ENCODE assay signal across 8 cellular contexts in genomic region chr12:118376089-118377004, GRCh38. TPM values are rescaled to one million over a fixed set of nuclear protein-coding genes. Genes with fewer than 3 reads are reported as not detected.
DNase-seq lines count a peak whose midpoint lies in the region; TF ChIP-seq lines count a peak whose summit lies in the region.

TSS of gene SUDS3 (plus strand) at chr12:118376555. CDS start at chr12:118376692, 137 bp downstream.

- H3K4me3 ChIP-seq in HUES6 (ENCODE audit: low read depth, low read length) = peak within 1 kb of the TSS; percentile 71
- H3K4me3 ChIP-seq in OCI-LY1 (ENCODE audit: low read depth, low read length, poor library complexity, severe bottlenecking) = peak within 1 kb of the TSS; percentile 86
- H3K4me3 ChIP-seq in endodermal cell (ENCODE audit: low read length) = peak within 1 kb of the TSS; percentile 98
- H3K4me3 ChIP-seq in mesendoderm (ENCODE audit: low read length) = peak within 1 kb of the TSS; percentile 79

- no peaks in the 10 kb centered on the region for H3F3A ChIP-seq in OCI-LY1 (ENCODE audit: insufficient read depth, low read length)

- H3K9me2 ChIP-seq in OCI-LY1 (ENCODE audit: low read depth, low read length) = no peaks in the 10 kb centered on the region

- H3K4me1 Mint-ChIP-seq in endodermal cell = peaks cover 30% of the 10 kb centered on the region

- TF ChIP-seq CTCF in OCI-LY1 (IDR thresholded peaks at IDR 0.05; ENCODE audit: low read length) = peak; percentile 87
- TF ChIP-seq CTCF in endodermal cell (conservative IDR thresholded peaks at IDR 0.05) = peak; percentile 96

- H4K5ac ChIP-seq in mesendoderm (ENCODE audit: low read length) = no peak within 1 kb of the TSS

- peaks cover 23% of the 10 kb centered on the region for H3K36me3 ChIP-seq in HUES6 (ENCODE audit: control insufficient read depth, insufficient read depth, low read length)
- H3K36me3 ChIP-seq in OCI-LY1 (ENCODE audit: insufficient read depth, low read length) = peaks cover 22% of the 10 kb centered on the region; the same call in 1 of the 2 replicates
- H3K36me3 ChIP-seq in endodermal cell (ENCODE audit: control insufficient read depth, insufficient read depth, low read length) = peaks cover 15% of the 10 kb centered on the region
- H3K36me3 ChIP-seq in mesendoderm (ENCODE audit: control insufficient read depth, insufficient read depth, low read length) = no peaks in the 10 kb centered on the region

- H3K79me2 ChIP-seq in OCI-LY1 (ENCODE audit: insufficient read depth, low read length) (peaks cover 10% of the 10 kb centered on the region; the same call in 1 of the 2 replicates), mesendoderm (ENCODE audit: control insufficient read depth, insufficient read depth, low read length) (peaks cover 14% of the 10 kb centered on the region)

- H3K27me3 Mint-ChIP-seq in endodermal cell (ENCODE audit: insufficient read depth) = no peaks in the 10 kb centered on the region

- peak within 1 kb of the TSS; percentile 85 for H3K4me3 Mint-ChIP-seq in endodermal cell

- H3K9me3 ChIP-seq in HUES6 (ENCODE audit: control insufficient read depth, insufficient read depth, low read depth, low read length) (no peaks in the 10 kb centered on the region), OCI-LY1 (ENCODE audit: low read length) (no peaks in the 10 kb centered on the region), endodermal cell (ENCODE audit: control insufficient read depth, low read length) (no peaks in the 10 kb centered on the region)

- H3K27ac ChIP-seq in HUES6 (ENCODE audit: low read depth, low read length) (peak within 1 kb of the TSS; percentile 98), OCI-LY1 (ENCODE audit: low read depth, low read length, poor library complexity, severe bottlenecking) (peak within 1 kb of the TSS; percentile 57), endodermal cell (ENCODE audit: low read depth, low read length) (peak within 1 kb of the TSS; percentile 99), mesendoderm (ENCODE audit: low read depth, low read length) (peak within 1 kb of the TSS; percentile 9)

- H2BK15ac ChIP-seq in mesendoderm (replicated peaks; ENCODE audit: low read depth) = no peak within 1 kb of the TSS

- no peak within 1 kb of the TSS for H4K8ac ChIP-seq in mesendoderm (ENCODE audit: low read depth, low read length)

- peaks cover 7% of the 10 kb centered on the region for H3K27me3 ChIP-seq in HUES6 (ENCODE audit: control insufficient read depth, insufficient read depth, low read length)
- no peaks in the 10 kb centered on the region for H3K27me3 ChIP-seq in OCI-LY1 (ENCODE audit: insufficient read depth, low read length)
- H3K27me3 ChIP-seq in endodermal cell (ENCODE audit: control insufficient read depth, insufficient read depth, low read length, poor library complexity, severe bottlenecking) = no peaks in the 10 kb centered on the region
- no peaks in the 10 kb centered on the region for H3K27me3 ChIP-seq in mesendoderm (ENCODE audit: insufficient read depth, low read length, poor library complexity)

- H2BK5ac ChIP-seq in mesendoderm (ENCODE audit: low read length) = no peak within 1 kb of the TSS

- H4K20me1 ChIP-seq in OCI-LY1 (ENCODE audit: insufficient read depth, low read length) = no peaks in the 10 kb centered on the region

- H3K9me3 Mint-ChIP-seq in endodermal cell = no peaks in the 10 kb centered on the region

- H2BK120ac ChIP-seq in mesendoderm (ENCODE audit: low read depth, low read length) = no peak within 1 kb of the TSS

- no peak within 1 kb of the TSS for H3K4ac ChIP-seq in mesendoderm (ENCODE audit: low read depth, low read length)

- peaks cover 7% of the 10 kb centered on the region for H3K4me1 ChIP-seq in HUES6 (ENCODE audit: control insufficient read depth, insufficient read depth, low read length)
- peaks cover 44% of the 10 kb centered on the region for H3K4me1 ChIP-seq in OCI-LY1 (ENCODE audit: insufficient read depth, low read length, severe bottlenecking)
- H3K4me1 ChIP-seq in endodermal cell (ENCODE audit: control insufficient read depth, insufficient read depth, low read length) = peaks cover 4% of the 10 kb centered on the region
- H3K4me1 ChIP-seq in mesendoderm (ENCODE audit: control insufficient read depth, low read depth, low read length) = no peaks in the 10 kb centered on the region

- peak within 1 kb of the TSS; percentile 97 for H3K9ac ChIP-seq in HUES6 (ENCODE audit: low read length)
- H3K9ac ChIP-seq in OCI-LY1 (ENCODE audit: low read length) = peak within 1 kb of the TSS; percentile 86
- H3K9ac ChIP-seq in endodermal cell (ENCODE audit: extremely low read depth, low read length, poor library complexity, severe bottlenecking) = peak within 1 kb of the TSS; percentile 90
- peak within 1 kb of the TSS; percentile 89 for H3K9ac ChIP-seq in mesendoderm (ENCODE audit: low read length)

- peaks cover 8% of the 10 kb centered on the region for H3K79me1 ChIP-seq in mesendoderm (ENCODE audit: low read length)

- WGBS in endodermal cell (ENCODE audit: insufficient coverage in 1 of 2, insufficient read length in 1 of 2), 2 experiments = 0 to 1% methylated on average over 25 to 101 of the region's 102 CpGs
- no CpG with 5 or more reads among the region's 102 CpGs for WGBS in mesendoderm (ENCODE audit: extremely low coverage, insufficient coverage, low lambda C conversion rate)

- H2AK5ac ChIP-seq in mesendoderm (ENCODE audit: low read length) = no peak within 1 kb of the TSS

- H3K18ac ChIP-seq in mesendoderm (ENCODE audit: low read length) = peak within 1 kb of the TSS; percentile 36

- peak; percentile 84 to 85 for DNase-seq in NCI-H2081 (lab: John Stamatoyannopoulos, UW)
- DNase-seq in NCI-H2081 treated with DMSO at 0.1 percent for 48 hours (lab: John Stamatoyannopoulos, UW) = no peak
- DNase-seq in activated CD8-positive, alpha-beta memory T cell treated with anti-CD3 and anti-CD28 coated beads, Interleukin-2, amount 50 U/mL, for 4 hours = peak; percentile 97
- peak; percentile 99 for DNase-seq in endodermal cell
- DNase-seq in mesendoderm = peak; percentile 86
- peak; percentile 87 for DNase-seq in stimulated activated CD8-positive, alpha-beta memory T cell treated with anti-CD3 and anti-CD28 coated beads, Interleukin-12 subunit alpha, Interleukin-12 subunit beta, amount 100 ng/mL, for 4 hours (ENCODE audit: low read depth)

- H3K56ac ChIP-seq in mesendoderm (ENCODE audit: low read length) = peak within 1 kb of the TSS; percentile 96

- peak within 1 kb of the TSS; percentile 99 for H3K27ac Mint-ChIP-seq in endodermal cell

- peak within 1 kb of the TSS; percentile 49; the same call in 1 of the 2 replicates for H2AFZ ChIP-seq in OCI-LY1 (ENCODE audit: low read length)

- H3K4me2 ChIP-seq in OCI-LY1 (ENCODE audit: low read length) (peak within 1 kb of the TSS; percentile 90), mesendoderm (ENCODE audit: low read length) (peak within 1 kb of the TSS; percentile 70)

- peaks cover 16% of the 10 kb centered on the region for H3K36me3 Mint-ChIP-seq in endodermal cell (ENCODE audit: low read depth)

- no peak within 1 kb of the TSS for H3K23ac ChIP-seq in mesendoderm (ENCODE audit: low read length)

RNA-seq across cellular contexts. Expression of gene SUDS3, which starts in this region (rescaled TPM):
- 10 to 100 TPM; 51.4 to 57.9 TPM for total RNA-seq in endodermal cell
- polyA plus RNA-seq in endodermal cell (2013, experiment 1 of 2) = 29.2 TPM
- 27.8 TPM for polyA plus RNA-seq in endodermal cell (2013, experiment 2 of 2)
- 26.4 TPM for polyA plus RNA-seq in mesendoderm (2013, experiment 1 of 2)
- polyA plus RNA-seq in mesendoderm (2013, experiment 2 of 2) = 26.5 TPM

Comparison
In these comparisons a context has a peak if more than half of its experiments do, and no peak if none do; other contexts are left out.
1. H3K27ac ChIP-seq: peak in every context shown above with its lines; median percentile 99 in endodermal cell; 98 in HUES6; 57 in OCI-LY1; 9 in mesendoderm.